Comparison of ENCODE assay signal across 8 cellular contexts in genomic region chr7:21427861-21428641, GRCh38. TPM values are rescaled to one million over a fixed set of nuclear protein-coding genes. Genes with fewer than 3 reads are reported as not detected.
DNase-seq lines count a peak whose midpoint lies in the region; ATAC-seq, FAIRE-seq and TF ChIP-seq lines count a peak whose summit lies in the region.

TSS of gene SP4 (plus strand) at chr7:21428083. CDS start at chr7:21428252, 169 bp downstream.

- H3K36me3 ChIP-seq in cardiac muscle cell, result no peaks in the 10 kb centered on the region
- no peaks in the 10 kb centered on the region for H3K36me3 ChIP-seq in parathyroid adenoma (ENCODE audit: control insufficient read depth, insufficient read depth, low read length)
- H3K36me3 ChIP-seq in tibial nerve, result peaks cover 0 to 12% (median 0%) of the 10 kb centered on the region in 3 donors

- no peaks in the 10 kb centered on the region for H3K9me3 Mint-ChIP-seq in activated naive CD8-positive, alpha-beta T cell treated with anti-CD3 and anti-CD28 coated beads, Interleukin-2, amount 50 U/mL, for 24 hours

- peak within 1 kb of the TSS; percentile 98 for H3K4me2 ChIP-seq in parathyroid adenoma (ENCODE audit: low read length)

- H3K4me3 Mint-ChIP-seq in activated naive CD8-positive, alpha-beta T cell treated with anti-CD3 and anti-CD28 coated beads, Interleukin-2, amount 50 U/mL, for 24 hours, result peak within 1 kb of the TSS; percentile 98

- H3K27ac Mint-ChIP-seq in activated naive CD8-positive, alpha-beta T cell treated with anti-CD3 and anti-CD28 coated beads, Interleukin-2, amount 50 U/mL, for 24 hours, result peak within 1 kb of the TSS; percentile 99

- H2AFZ ChIP-seq in parathyroid adenoma, result peak within 1 kb of the TSS; percentile 85

- peaks cover 19% of the 10 kb centered on the region for H3K36me3 Mint-ChIP-seq in activated naive CD8-positive, alpha-beta T cell treated with anti-CD3 and anti-CD28 coated beads, Interleukin-2, amount 50 U/mL, for 24 hours (ENCODE audit: low read depth)

- TF ChIP-seq EP300 in tibial nerve (IDR thresholded peaks at IDR 0.05), result peak in 1 of 2 donors; percentile 77

- peak; percentile 73 for ATAC-seq in HG02840 (IDR thresholded peaks at IDR 0.05; ENCODE audit: low FRiP score, unreplicated experiment)
- peak; percentile 81 for ATAC-seq in activated naive CD8-positive, alpha-beta T cell treated with anti-CD3 and anti-CD28 coated beads, Interleukin-2, amount 50 U/mL, for 24 hours

- peak; percentile 84 for DNase-seq in GM12891 (ENCODE audit: insufficient read length, low spot score)
- peak; percentile 93 for DNase-seq in NCI-H1436 (lab: John Stamatoyannopoulos, UW)
- DNase-seq in SW480 (ENCODE audit: low spot score), result peak; percentile 96
- DNase-seq in activated naive CD8-positive, alpha-beta T cell treated with anti-CD3 and anti-CD28 coated beads, Interleukin-2, amount 50 U/mL, for 24 hours, result peak; percentile 94
- peak; percentile 96 to 98 for DNase-seq in cardiac muscle cell (ENCODE audit: low read depth in 1 of 2, low spot score in 1 of 2)
- DNase-seq in tibial nerve (ENCODE audit: low spot score in 2 of 2), result peak; percentile 88 to 92

- TF ChIP-seq CTCF in cardiac muscle cell (IDR thresholded peaks at IDR 0.05; ENCODE audit: low read depth, low read length), result no peak
- TF ChIP-seq CTCF in parathyroid adenoma (IDR thresholded peaks at IDR 0.05), result no peak
- peak in 3 of 5 experiments; percentile 5 to 23 (median 16) for TF ChIP-seq CTCF in tibial nerve (IDR thresholded peaks at IDR 0.05)

- H3K27me3 Mint-ChIP-seq in activated naive CD8-positive, alpha-beta T cell treated with anti-CD3 and anti-CD28 coated beads, Interleukin-2, amount 50 U/mL, for 24 hours, result no peaks in the 10 kb centered on the region

- H3K9me3 ChIP-seq in cardiac muscle cell (ENCODE audit: low read depth), result no peaks in the 10 kb centered on the region
- H3K9me3 ChIP-seq in parathyroid adenoma (ENCODE audit: control insufficient read depth, low read length), result no peaks in the 10 kb centered on the region
- H3K9me3 ChIP-seq in tibial nerve, result no peaks in the 10 kb centered on the region

- peak; percentile 92 for FAIRE-seq in GM12891 (lab: Jason Lieb, UNC)

- no peaks in the 10 kb centered on the region for H3K27me3 ChIP-seq in cardiac muscle cell
- H3K27me3 ChIP-seq in parathyroid adenoma (ENCODE audit: control insufficient read depth, insufficient read depth, low read length), result no peaks in the 10 kb centered on the region
- H3K27me3 ChIP-seq in tibial nerve, result no peaks in the 10 kb centered on the region

- H3K4me1 Mint-ChIP-seq in activated naive CD8-positive, alpha-beta T cell treated with anti-CD3 and anti-CD28 coated beads, Interleukin-2, amount 50 U/mL, for 24 hours, result peaks cover 55% of the 10 kb centered on the region

- peaks cover 10% of the 10 kb centered on the region for H3K79me2 ChIP-seq in parathyroid adenoma

- TF ChIP-seq POLR2A in GM12891 (IDR thresholded peaks at IDR 0.05; ENCODE audit: low read depth, low read length), result no peak
- TF ChIP-seq POLR2A in tibial nerve (IDR thresholded peaks at IDR 0.05), result peak in 1 of 2 donors; percentile 67

- H3K4me3 ChIP-seq in cardiac muscle cell, result peak within 1 kb of the TSS; percentile 85
- peak within 1 kb of the TSS; percentile 97 for H3K4me3 ChIP-seq in parathyroid adenoma (ENCODE audit: low read depth, low read length)
- peak within 1 kb of the TSS; percentile 61 to 89 (median 82) for H3K4me3 ChIP-seq in tibial nerve

- peaks cover 30% of the 10 kb centered on the region for H3K4me1 ChIP-seq in cardiac muscle cell (ENCODE audit: low read depth)
- peaks cover 3% of the 10 kb centered on the region for H3K4me1 ChIP-seq in parathyroid adenoma
- H3K4me1 ChIP-seq in tibial nerve, result peaks cover 0 to 52% (median 16%) of the 10 kb centered on the region in 4 donors

- H3K27ac ChIP-seq in cardiac muscle cell (peak within 1 kb of the TSS; percentile 95), parathyroid adenoma (peak within 1 kb of the TSS; percentile 84), tibial nerve (peak within 1 kb of the TSS; percentile 91 to 99 (median 96))

- H3K9ac ChIP-seq in parathyroid adenoma, result peak within 1 kb of the TSS; percentile 20

- 0 to 1% methylated on average over 33 to 45 of the region's 63 CpGs for WGBS in tibial nerve, 2 donors

TF ChIP-seq in GM12891, 5 proteins besides CTCF, POLR2A, EP300 and RAD21:
- TF ChIP-seq POU2F2 (IDR thresholded peaks at IDR 0.05; ENCODE audit: low read depth, low read length), result no peak
- TF ChIP-seq PAX5 (IDR thresholded peaks at IDR 0.05; ENCODE audit: insufficient read depth, low read length, severe bottlenecking), result no peak
- no peak for TF ChIP-seq SPI1 (IDR thresholded peaks at IDR 0.05; ENCODE audit: low read depth, low read length)
- TF ChIP-seq POLR2AphosphoS5 (IDR thresholded peaks at IDR 0.05; ENCODE audit: low read depth, low read length), result no peak
- no peak; the same call in none of the 2 replicates for TF ChIP-seq TAF1 (IDR thresholded peaks at IDR 0.05; ENCODE audit: low read depth, low read length)

RNA-seq across cellular contexts. Expression of gene SP4, which starts in this region (rescaled TPM):
- polyA plus RNA-seq in GM12891 (2012; ENCODE audit: low read depth, missing spikeins), result 1.4 TPM
- total RNA-seq in cardiac muscle cell, result 6.1 and 8.7 TPM in 2 replicates
- polyA plus RNA-seq in cardiac muscle cell, result 3.0 and 5.3 TPM in 2 replicates
- 10 to 100 TPM in 3 of 4 donors, 1 to 10 TPM in 1; 6.9 to 17.0 (median 11.3) TPM for total RNA-seq in tibial nerve

Comparison
In these comparisons a context has a peak if more than half of its experiments do, and no peak if none do; other contexts are left out.
1. Peak in every context shown above with its lines: DNase-seq, ATAC-seq, H3K4me3 ChIP-seq and H3K27ac ChIP-seq.
2. CTCF ChIP-seq: peak in tibial nerve (3 of 5); none in cardiac muscle cell (single experiment) and parathyroid adenoma (single experiment).